In genomic region chr14:30994681-30995620, GRCh38 we compare ENCODE assay signal across 9 cellular contexts. TPM values are rescaled to one million over a fixed set of nuclear protein-coding genes. Genes with fewer than 3 reads are reported as not detected.
DNase-seq lines count a peak whose midpoint lies in the region; ATAC-seq and TF ChIP-seq lines count a peak whose summit lies in the region.
"Had no signal": no experiment of that assay in that cellular context is flagged by ENCODE, and none has a peak within 500 bp of the region (broad histone marks: within the 10 kb centered on the region; RNA-seq: fewer than 3 reads in every experiment).

No MANE protein-coding gene starts in this region.

- peak overlapping the region; percentile 24 for H3K27ac Mint-ChIP-seq in CD8-positive, alpha-beta T cell

- TF ChIP-seq POLR2A in lower leg skin (IDR thresholded peaks at IDR 0.05) = no peak

- POLR2A ChIA-PET in CD8-positive, alpha-beta T cell (lab: Charles Lee) = interaction anchor here (0.6 kb wide), 1 partner anchor 52 kb away, joined by 4 read pairs; no protein-coding TSS in a partner anchor

- TF ChIP-seq CTCF in CD8-positive, alpha-beta T cell (IDR thresholded peaks at IDR 0.05) = no peak
- no peak for TF ChIP-seq CTCF in lower leg skin (IDR thresholded peaks at IDR 0.05)

- H3K4me3 Mint-ChIP-seq in CD8-positive, alpha-beta T cell = no peak overlapping the region

- H3K36me3 ChIP-seq in CD8-positive, alpha-beta T cell (ENCODE audit: insufficient read depth, low read length) = no peaks in the 10 kb centered on the region
- H3K36me3 ChIP-seq: lower lobe of right lung had no signal

- WGBS in lower leg skin, 2 donors = 3 to 4% methylated on average over 4 of the region's 4 CpGs

- H3K4me1 ChIP-seq in CD8-positive, alpha-beta T cell (ENCODE audit: insufficient read depth, low read length) = peaks cover 13% of the 10 kb centered on the region

- CTCF ChIA-PET in CD8-positive, alpha-beta T cell (lab: Charles Lee) = interaction anchor here (1.2 kb wide), 1 partner anchor 12 kb away, joined by 4 read pairs; no protein-coding TSS in a partner anchor

- H3K27me3 ChIP-seq in CD8-positive, alpha-beta T cell (ENCODE audit: insufficient read depth, low read length) = no peaks in the 10 kb centered on the region

- no peak overlapping the region for H3K4me3 ChIP-seq in CD8-positive, alpha-beta T cell (ENCODE audit: low read depth, low read length)
- H3K4me3 ChIP-seq in lower leg skin (ENCODE audit: low read depth, poor library complexity, severe bottlenecking) = no peak overlapping the region
- H3K4me3 ChIP-seq: lower lobe of right lung had no signal

- ATAC-seq in CD8-positive, alpha-beta T cell = no peak
- ATAC-seq in GM21447 (IDR thresholded peaks at IDR 0.05; ENCODE audit: unreplicated experiment) (peak; percentile 55), left ventricle myocardium superior (peak; percentile 35), GM19328 (IDR thresholded peaks at IDR 0.05; ENCODE audit: unreplicated experiment) (no peak)

- intact Hi-C loops in CD8-positive, alpha-beta T cell (cut with DNase I, micrococcal nuclease) = no loop called here
- intact Hi-C loops in left ventricle myocardium superior (cut with micrococcal nuclease) (no loop called here), lower leg skin (cut with DNase I; ENCODE audit: low total_unique reads) (no loop called here)

- no peaks in the 10 kb centered on the region for H3K9me3 ChIP-seq in CD8-positive, alpha-beta T cell (ENCODE audit: low read length)

- peaks cover 8% of the 10 kb centered on the region for H3K9me3 Mint-ChIP-seq in CD8-positive, alpha-beta T cell

- H3K36me3 Mint-ChIP-seq in CD8-positive, alpha-beta T cell = peaks cover 19% of the 10 kb centered on the region

- no peaks in the 10 kb centered on the region for H3K27me3 Mint-ChIP-seq in CD8-positive, alpha-beta T cell (ENCODE audit: low read depth)

- DNase-seq in CD8-positive, alpha-beta T cell = no peak
- peak; percentile 44 for DNase-seq in OCI-M1 (lab: John Stamatoyannopoulos, UW)
- no peak for DNase-seq in left ventricle myocardium superior
- no peak for DNase-seq in NK-92 (lab: John Stamatoyannopoulos, UW; ENCODE audit: unreplicated experiment)
- no peak for DNase-seq in NCI-H345 (lab: John Stamatoyannopoulos, UW)
- DNase-seq in lower leg skin (ENCODE audit: low spot score in 2 of 2) = no peak
- DNase-seq: lower lobe of right lung had no signal

- no peak overlapping the region for H3K27ac ChIP-seq in CD8-positive, alpha-beta T cell (ENCODE audit: low read depth, low read length)
- H3K27ac ChIP-seq: lower lobe of right lung had no signal

- H3K4me1 Mint-ChIP-seq in CD8-positive, alpha-beta T cell (ENCODE audit: low read depth) = peaks cover 46% of the 10 kb centered on the region

RNA-seq across cellular contexts. Expression of gene AP4S1, which starts 30.5 kb away (rescaled TPM):
- 10 to 100 TPM; 11.2 to 11.4 TPM for total RNA-seq in CD8-positive, alpha-beta T cell
- total RNA-seq in left ventricle myocardium superior (6.4 TPM), lower leg skin (10 to 100 TPM in 2 of 4 donors, 1 to 10 TPM in 2; 6.0 to 15.0 (median 10.5) TPM)

RNA-seq across cellular contexts. Expression of gene STRN3, which starts 31.2 kb away (rescaled TPM):
- total RNA-seq in CD8-positive, alpha-beta T cell = 10 to 100 TPM in 1 of 2 experiments, 1 to 10 TPM in 1; 9.4 to 10.8 TPM
- total RNA-seq in left ventricle myocardium superior (52.2 TPM), lower leg skin (10 to 100 TPM; 28.3 to 48.8 (median 38.1) TPM)

Comparison
In these comparisons a context has a peak if more than half of its experiments do, and no peak if none do; other contexts are left out.
1. ATAC-seq: peak in GM21447 (single experiment) and left ventricle myocardium superior (single experiment); none in CD8-positive, alpha-beta T cell (single experiment) and GM19328 (single experiment).